In genomic region chr17:81577278-81578000, GRCh38 we compare ENCODE assay signal across 8 cellular contexts. TPM values are rescaled to one million over a fixed set of nuclear protein-coding genes. Genes with fewer than 3 reads are reported as not detected.
DNase-seq lines count a peak whose midpoint lies in the region; ATAC-seq lines count a peak whose summit lies in the region.
"Had no signal": no experiment of that assay in that cellular context is flagged by ENCODE, and none has a peak within 500 bp of the region (broad histone marks: within the 10 kb centered on the region; RNA-seq: fewer than 3 reads in every experiment).

No MANE protein-coding gene starts in this region.

- H3K36me3 ChIP-seq in CD4-positive, alpha-beta memory T cell (ENCODE audit: insufficient read depth, low read length), result peaks cover 25% of the 10 kb centered on the region

- peak overlapping the region in 5 of 7 donors; percentile 1 to 85 (median 26) for H3K27ac Mint-ChIP-seq in CD4-positive, alpha-beta memory T cell

- no peaks in the 10 kb centered on the region for H3K4me1 ChIP-seq in CD4-positive, alpha-beta memory T cell (ENCODE audit: insufficient read depth, low read length)

- H3K4me1 Mint-ChIP-seq in CD4-positive, alpha-beta memory T cell, result peaks cover 5 to 15% (median 12%) of the 10 kb centered on the region in 4 donors

- H3K9me3 Mint-ChIP-seq in CD4-positive, alpha-beta memory T cell, result no peaks in the 10 kb centered on the region

- no peak overlapping the region for H3K4me3 ChIP-seq in CD4-positive, alpha-beta memory T cell (ENCODE audit: low read length in 2 of 2)

- CTCF ChIA-PET in CD4-positive, alpha-beta memory T cell (lab: Charles Lee; ENCODE audit: partially characterized antibody), result interaction anchor here (1.4 kb wide), 1 partner anchor 24 kb away, joined by 3 read pairs; no protein-coding TSS in a partner anchor

- POLR2A ChIA-PET in CD4-positive, alpha-beta memory T cell (lab: Charles Lee; ENCODE audit: partially characterized antibody), result no interaction called here

- intact Hi-C loops in CD4-positive, alpha-beta memory T cell (cut with micrococcal nuclease), result no loop called here

- H3K27ac ChIP-seq in CD4-positive, alpha-beta memory T cell (ENCODE audit: low read depth, low read length), result no peak overlapping the region

- peaks cover 36 to 66% of the 10 kb centered on the region in 2 donors for H3K36me3 Mint-ChIP-seq in CD4-positive, alpha-beta memory T cell

- H3K27me3 Mint-ChIP-seq in CD4-positive, alpha-beta memory T cell, result no peaks in the 10 kb centered on the region

- no peak for ATAC-seq in GM21447 (IDR thresholded peaks at IDR 0.05; ENCODE audit: unreplicated experiment)

- no peak for DNase-seq in CD4-positive, alpha-beta memory T cell
- peak; percentile 56 for DNase-seq in SHP77 treated with DMSO at 0.1 percent for 48 hours (lab: John Stamatoyannopoulos, UW)
- DNase-seq in kidney tubule cell (ENCODE audit: low spot score), result peak; percentile 25
- DNase-seq in OCI-M1 (lab: John Stamatoyannopoulos, UW), result no peak
- DNase-seq in NCI-H2107 treated with DMSO at 0.1 percent for 48 hours (lab: John Stamatoyannopoulos, UW; ENCODE audit: unreplicated experiment), result no peak
- DNase-seq: midbrain, NCI-H526 treated with DMSO at 0.1 percent for 48 hours had no signal

- H3K4me3 Mint-ChIP-seq in CD4-positive, alpha-beta memory T cell, result peak overlapping the region in 1 of 8 donors; percentile 25

- H3K27me3 ChIP-seq in CD4-positive, alpha-beta memory T cell (ENCODE audit: insufficient read depth, low read length), result no peaks in the 10 kb centered on the region

- no peaks in the 10 kb centered on the region for H3K9me3 ChIP-seq in CD4-positive, alpha-beta memory T cell (ENCODE audit: control insufficient read depth in 1 of 2, low read length in 2 of 2)

RNA-seq across cellular contexts. Expression of gene FAAP100, which starts 25.3 kb away (rescaled TPM):
- 10 to 100 TPM; 51.0 to 56.0 TPM for total RNA-seq in CD4-positive, alpha-beta memory T cell
- 10 to 100 TPM in 1 of 2 donors, 1 to 10 TPM in 1; 8.5 to 16.8 TPM for polyA plus RNA-seq in CD4-positive, alpha-beta memory T cell

RNA-seq across cellular contexts. Expression of gene FSCN2, which starts 49.3 kb away (rescaled TPM):
- total RNA-seq in CD4-positive, alpha-beta memory T cell, result 1 to 10 TPM in 1 of 2 experiments, under 1 TPM in 1; 0.75 to 1.0 TPM
- polyA plus RNA-seq in CD4-positive, alpha-beta memory T cell, result under 1 TPM in 1 of 2 donors, not detected in 1; 0.20 TPM

RNA-seq across cellular contexts. Expression of gene NPLOC4, which starts 59.5 kb away (rescaled TPM):
- 100 to 1,000 TPM in 1 of 2 experiments, 10 to 100 TPM in 1; 91.0 to 105 TPM for total RNA-seq in CD4-positive, alpha-beta memory T cell
- 10 to 100 TPM; 61.1 to 70.6 TPM for polyA plus RNA-seq in CD4-positive, alpha-beta memory T cell

RNA-seq across cellular contexts. Expression of gene TSPAN10, which starts 59.6 kb away (rescaled TPM):
- 1 to 10 TPM; 1.1 to 1.2 TPM for total RNA-seq in CD4-positive, alpha-beta memory T cell
- polyA plus RNA-seq in CD4-positive, alpha-beta memory T cell, result under 1 TPM; 0.10 to 0.24 TPM

Comparison
In these comparisons a context has a peak if more than half of its experiments do, and no peak if none do; other contexts are left out.
1. DNase-seq: peak in SHP77 treated with DMSO at 0.1 percent for 48 hours (single experiment) and kidney tubule cell (single experiment); none in CD4-positive, alpha-beta memory T cell (0 of 5), OCI-M1 (single experiment) and NCI-H2107 treated with DMSO at 0.1 percent for 48 hours (single experiment).